ENCODE assay signal across 8 cellular contexts in the genomic region with DNA sequence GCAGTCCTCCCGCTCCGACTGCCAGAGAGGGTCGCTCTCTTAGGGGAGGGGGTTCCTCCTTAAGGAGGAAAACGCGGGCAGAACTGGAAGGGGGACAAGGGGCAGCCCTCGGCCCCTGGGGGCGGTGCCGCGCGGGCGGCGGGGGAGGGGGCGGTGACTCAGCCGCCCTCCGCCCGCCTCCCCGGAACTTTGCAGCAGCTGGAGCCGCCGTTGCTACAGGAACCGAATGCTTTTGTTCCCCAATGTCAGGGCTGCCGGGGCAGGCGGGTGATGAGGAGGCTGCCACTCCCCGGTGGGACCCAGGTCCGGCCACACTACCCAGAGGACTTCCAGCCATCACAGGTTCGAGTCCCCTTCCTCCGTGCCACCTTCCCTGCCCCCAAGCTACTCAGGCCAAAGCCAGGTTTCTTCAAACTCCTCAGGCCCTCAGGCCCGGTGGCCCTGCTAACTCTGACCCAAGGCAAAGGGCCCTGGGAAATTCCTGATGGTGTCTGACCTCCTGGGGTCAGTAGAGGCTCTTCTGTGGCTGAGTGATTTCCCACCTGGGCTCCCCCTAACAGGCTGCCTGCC. TPM values are rescaled to one million over a fixed set of nuclear protein-coding genes. Genes with fewer than 3 reads are reported as not detected.
DNase-seq lines count a peak whose midpoint lies in the region; ATAC-seq and TF ChIP-seq lines count a peak whose summit lies in the region.

No MANE protein-coding gene starts in this region.

- WGBS in upper lobe of left lung, 2 donors: 2 to 29% methylated on average over 2 to 20 of the region's 27 CpGs

- no peak for TF ChIP-seq RAD21 in HCT116 (IDR thresholded peaks at IDR 0.05; ENCODE audit: low read depth)

- H3K9me2 ChIP-seq in HCT116 (ENCODE audit: insufficient read depth): no peaks in the 10 kb centered on the region

- intact Hi-C loops in HCT116 (cut with micrococcal nuclease): no loop called here

- CTCF ChIA-PET in AG04449 (lab: Yijun Ruan, JAX) (interaction anchor here (0.8 to 5.8 kb wide), 14 partner anchors 10 to 366 kb away, joined by 3 to 41 read pairs (median 8); partner anchors contain the start of gene COL16A1), HCT116 (lab: Charles Lee) (interaction anchor here (0.8 to 2.0 kb wide), 2 partner anchors 15 to 28 kb away, joined by 3 to 8 read pairs; no protein-coding TSS in a partner anchor)

- H4K20me1 ChIP-seq in HCT116 (ENCODE audit: insufficient read depth): no peaks in the 10 kb centered on the region

- no TSS peak for BruUV-seq in HCT116 (replicated peaks; lab: Mats Ljungman, UMichigan)

- no peak for ATAC-seq in HCT116
- ATAC-seq in foreskin keratinocyte: peak; percentile 60
- ATAC-seq in upper lobe of left lung (ENCODE audit: low FRiP score in 2 of 2): peak in 1 of 2 donors; percentile 83

- no peak for DNase-seq in AG04449 (ENCODE audit: low read depth, low spot score)
- no peak for DNase-seq in HCT116 (ENCODE audit: low read depth, low spot score)
- DNase-seq in RPMI8226: peak; percentile 79
- peak; percentile 47 for DNase-seq in activated gamma-delta T cell (lab: John Stamatoyannopoulos, UW)
- DNase-seq in foreskin keratinocyte: peak in 1 of 2 donors; percentile 55
- peak in 43 of 56 donors; percentile 21 to 74 (median 44) for DNase-seq in nucleus accumbens (lab: John Stamatoyannopoulos, UW)
- peak; percentile 43 to 90 for DNase-seq in upper lobe of left lung
- DNase-seq in foreskin melanocyte: no peak

- H2AFZ ChIP-seq in HCT116 (ENCODE audit: low read depth, low read length, poor library complexity, severe bottlenecking): no peak overlapping the region

- no peak for TF ChIP-seq CTCF in AG04449 (IDR thresholded peaks at IDR 0.05; ENCODE audit: insufficient read depth, low read length, missing control alignments)
- TF ChIP-seq CTCF in HCT116 (IDR thresholded peaks at IDR 0.05 in 2 of 3, conservative IDR thresholded peaks at IDR 0.05 in 1 of 3; ENCODE audit: borderline replicate concordance in 1 of 3, insufficient read depth in 1 of 3, low read depth in 2 of 3, low read length in 2 of 3): no peak
- no peak for TF ChIP-seq CTCF in foreskin keratinocyte (conservative IDR thresholded peaks at IDR 0.05)
- no peak for TF ChIP-seq CTCF in upper lobe of left lung (IDR thresholded peaks at IDR 0.05)

- no peak for TF ChIP-seq EP300 in upper lobe of left lung (IDR thresholded peaks at IDR 0.05)

- H3K9me3 ChIP-seq in HCT116 (ENCODE audit: control insufficient read depth in 1 of 2, insufficient read depth in 1 of 2, low read depth in 1 of 2, low read length in 2 of 2) (no peaks in the 10 kb centered on the region), upper lobe of left lung (no peaks in the 10 kb centered on the region)

- TF ChIP-seq POLR2A in HCT116 (IDR thresholded peaks at IDR 0.05; ENCODE audit: borderline replicate concordance, extremely low read depth, insufficient read depth, insufficient read length): no peak
- TF ChIP-seq POLR2A in upper lobe of left lung (IDR thresholded peaks at IDR 0.05): no peak

- H3K4me3 ChIP-seq in AG04449 (ENCODE audit: low read depth, low read length): peak overlapping the region; percentile 65
- peak overlapping the region; percentile 5 to 9; a peak in 2 of 4 replicates for H3K4me3 ChIP-seq in HCT116 (replicated peaks in 1 of 2; ENCODE audit: low read depth in 1 of 2, low read length in 2 of 2)
- peak overlapping the region; percentile 15 to 57 (median 40) for H3K4me3 ChIP-seq in upper lobe of left lung

- no peak overlapping the region for H3K27ac ChIP-seq in HCT116 (ENCODE audit: low read depth, low read length)
- H3K27ac ChIP-seq in foreskin keratinocyte: peak overlapping the region; percentile 60
- peak overlapping the region in 1 of 4 donors; percentile 44 for H3K27ac ChIP-seq in upper lobe of left lung

- 0 out of 2 replicates have a peak overlapping the region, but pooled peaks have one; percentile 6 for H3K9ac ChIP-seq in HCT116 (ENCODE audit: low read length)

- no peaks in the 10 kb centered on the region for H3K79me2 ChIP-seq in HCT116 (ENCODE audit: insufficient read depth, low read length)

- POLR2A ChIA-PET in AG04449 (lab: Yijun Ruan, JAX): interaction anchor here (1.0 to 1.6 kb wide), 4 partner anchors 9 to 117 kb away, joined by 3 to 7 read pairs (median 3); partner anchors contain the start of gene PEF1
- POLR2A ChIA-PET in HCT116 (lab: Charles Lee): interaction anchor here (1.0 to 1.9 kb wide), 2 partner anchors 15 to 183 kb away, joined by 4 read pairs; no protein-coding TSS in a partner anchor

- RAD21 ChIA-PET in HCT116 (lab: Charles Lee; ENCODE audit: low non-redundant PET in 1 of 2, low total read pairs in 2 of 2, uncharacterized antibody in 2 of 2, unreplicated experiment in 2 of 2): no interaction called here

- H3K27me3 ChIP-seq in HCT116 (ENCODE audit: insufficient read depth, low read length) (no peaks in the 10 kb centered on the region), foreskin keratinocyte (peaks cover 21% of the 10 kb centered on the region), upper lobe of left lung (peaks cover 0 to 38% (median 25%) of the 10 kb centered on the region in 4 donors)

- H3K36me3 ChIP-seq in HCT116 (ENCODE audit: control insufficient read depth in 1 of 2, insufficient read depth in 2 of 2, low read length in 2 of 2) (no peaks in the 10 kb centered on the region), upper lobe of left lung (no peaks in the 10 kb centered on the region)

- peak overlapping the region; percentile 96 for H3K4me2 ChIP-seq in HCT116 (ENCODE audit: low read length)

- H3K4me1 ChIP-seq in HCT116 (ENCODE audit: control insufficient read depth in 1 of 2, insufficient read depth in 2 of 2, low read length in 2 of 2): peaks cover 31 to 54% of the 10 kb centered on the region in 2 experiments
- H3K4me1 ChIP-seq in foreskin keratinocyte: peaks cover 12% of the 10 kb centered on the region
- H3K4me1 ChIP-seq in upper lobe of left lung: peaks cover 29 to 44% (median 32%) of the 10 kb centered on the region in 4 donors

TF ChIP-seq in HCT116, 20 proteins besides CTCF, POLR2A, EP300 and RAD21 (continues in another document):
- TF ChIP-seq SP1 (IDR thresholded peaks at IDR 0.05; ENCODE audit: low read depth) (no peak), EZH2phosphoT487 (IDR thresholded peaks at IDR 0.05; ENCODE audit: borderline replicate concordance) (no peak), ZNF274 (IDR thresholded peaks at IDR 0.05; ENCODE audit: low read depth, low read length) (no peak), ZFX (IDR thresholded peaks at IDR 0.05) (no peak), ELF1 (IDR thresholded peaks at IDR 0.05; ENCODE audit: borderline replicate concordance, low read depth) (no peak), EZH2 (IDR thresholded peaks at IDR 0.05) (no peak), JUND (IDR thresholded peaks at IDR 0.05) (no peak), FOSL1 (IDR thresholded peaks at IDR 0.05; ENCODE audit: low read depth) (no peak)
- TF ChIP-seq, protein P1, sequence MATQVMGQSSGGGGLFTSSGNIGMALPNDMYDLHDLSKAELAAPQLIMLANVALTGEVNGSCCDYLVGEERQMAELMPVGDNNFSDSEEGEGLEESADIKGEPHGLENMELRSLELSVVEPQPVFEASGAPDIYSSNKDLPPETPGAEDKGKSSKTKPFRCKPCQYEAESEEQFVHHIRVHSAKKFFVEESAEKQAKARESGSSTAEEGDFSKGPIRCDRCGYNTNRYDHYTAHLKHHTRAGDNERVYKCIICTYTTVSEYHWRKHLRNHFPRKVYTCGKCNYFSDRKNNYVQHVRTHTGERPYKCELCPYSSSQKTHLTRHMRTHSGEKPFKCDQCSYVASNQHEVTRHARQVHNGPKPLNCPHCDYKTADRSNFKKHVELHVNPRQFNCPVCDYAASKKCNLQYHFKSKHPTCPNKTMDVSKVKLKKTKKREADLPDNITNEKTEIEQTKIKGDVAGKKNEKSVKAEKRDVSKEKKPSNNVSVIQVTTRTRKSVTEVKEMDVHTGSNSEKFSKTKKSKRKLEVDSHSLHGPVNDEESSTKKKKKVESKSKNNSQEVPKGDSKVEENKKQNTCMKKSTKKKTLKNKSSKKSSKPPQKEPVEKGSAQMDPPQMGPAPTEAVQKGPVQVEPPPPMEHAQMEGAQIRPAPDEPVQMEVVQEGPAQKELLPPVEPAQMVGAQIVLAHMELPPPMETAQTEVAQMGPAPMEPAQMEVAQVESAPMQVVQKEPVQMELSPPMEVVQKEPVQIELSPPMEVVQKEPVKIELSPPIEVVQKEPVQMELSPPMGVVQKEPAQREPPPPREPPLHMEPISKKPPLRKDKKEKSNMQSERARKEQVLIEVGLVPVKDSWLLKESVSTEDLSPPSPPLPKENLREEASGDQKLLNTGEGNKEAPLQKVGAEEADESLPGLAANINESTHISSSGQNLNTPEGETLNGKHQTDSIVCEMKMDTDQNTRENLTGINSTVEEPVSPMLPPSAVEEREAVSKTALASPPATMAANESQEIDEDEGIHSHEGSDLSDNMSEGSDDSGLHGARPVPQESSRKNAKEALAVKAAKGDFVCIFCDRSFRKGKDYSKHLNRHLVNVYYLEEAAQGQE (IDR thresholded peaks at IDR 0.05; ENCODE audit: low read depth): no peak

RNA-seq across cellular contexts. Expression of gene ADGRB2, which starts 3.2 kb away (rescaled TPM):
- total RNA-seq in HCT116 (2021; ENCODE audit: unreplicated experiment) (10.1 TPM), foreskin keratinocyte (2.5 and 2.8 TPM in 2 replicates), upper lobe of left lung (1 to 10 TPM in 5 of 6 donors, under 1 TPM in 1; 0.34 to 1.9 (median 1.1) TPM)
- polyA plus RNA-seq in HCT116 (2012): 6.0 and 7.1 TPM in 2 replicates
- 2.4 and 2.7 TPM in 2 replicates for polyA plus RNA-seq in foreskin keratinocyte

RNA-seq across cellular contexts. Expression of gene SPOCD1, which starts 54.8 kb away (rescaled TPM):
- total RNA-seq in HCT116 (2021; ENCODE audit: unreplicated experiment) (5.0 TPM), foreskin keratinocyte (3.2 and 4.8 TPM in 2 replicates), upper lobe of left lung (10 to 100 TPM in 3 of 6 donors, 1 to 10 TPM in 3; 7.3 to 63.3 (median 10.4) TPM)
- polyA plus RNA-seq in HCT116 (2012): 3.0 and 3.5 TPM in 2 replicates
- 2.8 and 4.0 TPM in 2 replicates for polyA plus RNA-seq in foreskin keratinocyte

RNA-seq across cellular contexts. Expression of gene COL16A1, which starts 57.2 kb away (rescaled TPM):
- total RNA-seq in HCT116 (2021; ENCODE audit: unreplicated experiment): 2.2 TPM
- polyA plus RNA-seq in HCT116 (2012): 1.3 and 1.5 TPM in 2 replicates
- 125 and 133 TPM in 2 replicates for total RNA-seq in foreskin keratinocyte
- polyA plus RNA-seq in foreskin keratinocyte: 74.3 and 80.3 TPM in 2 replicates
- total RNA-seq in upper lobe of left lung: 100 to 1,000 TPM in 1 of 6 donors, 10 to 100 TPM in 5; 15.2 to 103 (median 40.7) TPM

Comparison
In these comparisons a context has a peak if more than half of its experiments do, and no peak if none do; other contexts are left out.
1. DNase-seq: peak in RPMI8226 (single experiment), activated gamma-delta T cell (single experiment), nucleus accumbens (43 of 56) and upper lobe of left lung (2 of 2); none in AG04449 (single experiment), HCT116 (single experiment) and foreskin melanocyte (single experiment).
2. H3K4me3 ChIP-seq: peak in every context shown above with its lines; median percentile 65 in AG04449; 40 in upper lobe of left lung; 7 in HCT116.